In the genomic region with DNA sequence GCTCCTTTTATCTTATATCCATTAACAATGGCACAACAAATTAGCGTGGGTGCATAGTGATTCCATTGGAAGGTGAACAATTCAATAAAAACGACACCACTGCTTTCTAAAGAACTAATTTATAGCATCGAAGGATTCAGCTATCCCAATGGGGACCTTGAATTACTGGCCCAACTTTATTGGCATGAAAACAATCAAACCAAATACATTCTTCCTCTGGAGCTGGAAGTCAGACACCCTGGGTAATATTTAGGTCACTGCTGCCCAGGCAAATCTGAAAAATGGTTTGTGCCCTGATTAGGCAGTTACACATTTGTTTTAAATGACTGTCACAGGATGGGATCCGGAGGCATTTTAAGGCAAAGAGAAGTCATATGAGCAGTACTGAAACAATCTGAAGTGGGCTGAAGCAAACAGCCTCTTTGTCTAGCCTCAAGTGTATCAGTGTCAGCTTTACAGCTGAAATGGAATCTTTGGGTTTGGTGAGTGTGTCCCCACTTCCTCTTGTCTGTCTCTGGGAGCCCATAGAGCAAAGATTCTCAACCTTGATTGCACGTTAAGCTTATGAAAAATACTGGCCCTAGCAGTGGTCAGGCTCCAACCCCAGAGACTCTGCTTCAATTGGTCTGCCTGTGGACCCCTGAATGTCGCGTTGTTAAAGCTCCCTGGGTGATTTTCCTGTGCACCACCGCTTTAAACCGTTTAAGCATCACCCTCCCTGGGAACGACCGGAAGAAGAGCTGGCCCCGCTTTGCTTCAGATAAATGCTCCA, we compare ENCODE assay signal across 13 cellular contexts. TPM values are rescaled to one million over a fixed set of nuclear protein-coding genes. Genes with fewer than 3 reads are reported as not detected.
A peak's percentile ranks its signal among the peaks of the same experiment; 100 is the strongest.
DNase-seq lines count a peak whose midpoint lies in the region; ATAC-seq and TF ChIP-seq lines count a peak whose summit lies in the region.
"Had no signal": no experiment of that assay in that cellular context is flagged by ENCODE, and none has a peak within 500 bp of the region (broad histone marks: within the 10 kb centered on the region; RNA-seq: fewer than 3 reads in every experiment).

No MANE protein-coding gene starts in this region.

- peak; percentile 17 for TF ChIP-seq POLR2A in GM15510 (IDR thresholded peaks at IDR 0.05; ENCODE audit: borderline replicate concordance, extremely low read depth, insufficient read length)

- H3K27me3 Mint-ChIP-seq in CD8-positive, alpha-beta T cell (ENCODE audit: low read depth) = no peaks in the 10 kb centered on the region
- no peaks in the 10 kb centered on the region for H3K27me3 Mint-ChIP-seq in T-helper 17 cell

- H3K27ac Mint-ChIP-seq in CD8-positive, alpha-beta T cell = peak overlapping the region; percentile 87
- H3K27ac Mint-ChIP-seq in T-helper 17 cell = peak overlapping the region; percentile 95

- POLR2A ChIA-PET in CD8-positive, alpha-beta T cell (lab: Charles Lee) = interaction anchor here (1.0 to 2.7 kb wide), 6 partner anchors 21 to 33 kb away, joined by 3 to 13 read pairs (median 6); partner anchors contain the start of gene CDK5R1

- H3K27me3 ChIP-seq in CD8-positive, alpha-beta T cell (ENCODE audit: insufficient read depth, low read length) = no peaks in the 10 kb centered on the region
- H3K27me3 ChIP-seq: gastrocnemius medialis had no signal

- peaks cover 75% of the 10 kb centered on the region for H3K4me1 Mint-ChIP-seq in CD8-positive, alpha-beta T cell (ENCODE audit: low read depth)
- peaks cover 40% of the 10 kb centered on the region for H3K4me1 Mint-ChIP-seq in T-helper 17 cell

- H3K27ac ChIP-seq in CD8-positive, alpha-beta T cell (ENCODE audit: low read depth, low read length) = no peak overlapping the region

- peak overlapping the region; percentile 36 for H3K4me3 Mint-ChIP-seq in CD8-positive, alpha-beta T cell
- H3K4me3 Mint-ChIP-seq in T-helper 17 cell = peak overlapping the region; percentile 33

- H3K4me1 ChIP-seq in CD8-positive, alpha-beta T cell (ENCODE audit: insufficient read depth, low read length) = peaks cover 68% of the 10 kb centered on the region

- no peak for TF ChIP-seq CTCF in CD8-positive, alpha-beta T cell (IDR thresholded peaks at IDR 0.05)

- CTCF ChIA-PET in CD8-positive, alpha-beta T cell (lab: Charles Lee) = interaction anchor here (0.9 to 2.6 kb wide), 9 partner anchors 12 to 142 kb away, joined by 3 to 15 read pairs (median 4); partner anchors contain the start of gene CDK5R1

- ATAC-seq in CD8-positive, alpha-beta T cell = no peak
- ATAC-seq in T-helper 17 cell (no peak), GM19395 (IDR thresholded peaks at IDR 0.05; ENCODE audit: unreplicated experiment) (no peak)
- ATAC-seq: gastrocnemius medialis had no signal

- no peaks in the 10 kb centered on the region for H3K9me3 Mint-ChIP-seq in CD8-positive, alpha-beta T cell

- H3K36me3 ChIP-seq in CD8-positive, alpha-beta T cell (ENCODE audit: insufficient read depth, low read length) = no peaks in the 10 kb centered on the region
- H3K36me3 ChIP-seq: gastrocnemius medialis had no signal

- H3K36me3 Mint-ChIP-seq in CD8-positive, alpha-beta T cell = no peaks in the 10 kb centered on the region
- no peaks in the 10 kb centered on the region for H3K36me3 Mint-ChIP-seq in T-helper 17 cell (ENCODE audit: low read depth)

- H3K9me3 ChIP-seq in CD8-positive, alpha-beta T cell (ENCODE audit: low read length) = no peaks in the 10 kb centered on the region
- no peaks in the 10 kb centered on the region for H3K9me3 ChIP-seq in T-helper 17 cell (ENCODE audit: control insufficient read depth, low read length, poor library complexity, severe bottlenecking)
- H3K9me3 ChIP-seq: gastrocnemius medialis had no signal

- DNase-seq in CD8-positive, alpha-beta T cell = no peak
- no peak for DNase-seq in T-helper 17 cell
- DNase-seq in midbrain (lab: John Stamatoyannopoulos, UW) = peak; percentile 13
- no peak for DNase-seq in stimulated activated CD8-positive, alpha-beta memory T cell treated with anti-CD3 and anti-CD28 coated beads, Interleukin-4, amount 100 ng/mL, for 48 hours
- no peak for DNase-seq in NCI-H2081 (lab: John Stamatoyannopoulos, UW)
- DNase-seq in T-helper 9 cell = no peak
- DNase-seq: activated CD4-positive, alpha-beta T cell treated with anti-CD3 and anti-CD28 coated beads, Interleukin-2, amount 50 U/mL, for 1 hour; gastrocnemius medialis; OCI-M1; stimulated activated CD4-positive, alpha-beta T cell treated with anti-CD3 and anti-CD28 coated beads, Interleukin-12 subunit alpha, Interleukin-12 subunit beta, amount 100 ng/mL, for 4 hours had no signal

- intact Hi-C loops in CD8-positive, alpha-beta T cell (cut with DNase I, micrococcal nuclease) = loop anchor here in 1 of 2 experiments (2.0 kb wide), 1 partner anchor 14 kb away; no protein-coding TSS in a partner anchor

- H3K4me3 ChIP-seq in CD8-positive, alpha-beta T cell (ENCODE audit: low read depth, low read length) = peak overlapping the region; percentile 25
- H3K4me3 ChIP-seq: gastrocnemius medialis, lung had no signal

RNA-seq across cellular contexts. Expression of gene CDK5R1, which starts 30.3 kb away (rescaled TPM):
- 1 to 10 TPM; 5.6 to 5.9 TPM for total RNA-seq in CD8-positive, alpha-beta T cell
- total RNA-seq in T-helper 17 cell = 1 to 10 TPM; 8.0 to 8.2 TPM
